ENCODE assay signal across 1 cellular context in genomic region chr12:95538656-95539055, GRCh38.
TF ChIP-seq lines count a peak whose summit lies in the region.

No MANE protein-coding gene starts in this region.

TF ChIP-seq in HEK293, 187 proteins besides CTCF, POLR2A, EP300 and RAD21:
- no peak for TF ChIP-seq SCRT1 (tag by site-specific recombination; IDR thresholded peaks at IDR 0.05; ENCODE audit: borderline replicate concordance)
- TF ChIP-seq ZNF114 (tag by site-specific recombination; IDR thresholded peaks at IDR 0.05) = no peak
- TF ChIP-seq ZBTB48 (tag by site-specific recombination; IDR thresholded peaks at IDR 0.05) = 0 out of 2 replicates have a peak, but pooled peaks have one; percentile 30
- no peak for TF ChIP-seq ZNF837 (tag by site-specific recombination; IDR thresholded peaks at IDR 0.05)
